Comparison of ENCODE assay signal across 10 cellular contexts in the genomic region with DNA sequence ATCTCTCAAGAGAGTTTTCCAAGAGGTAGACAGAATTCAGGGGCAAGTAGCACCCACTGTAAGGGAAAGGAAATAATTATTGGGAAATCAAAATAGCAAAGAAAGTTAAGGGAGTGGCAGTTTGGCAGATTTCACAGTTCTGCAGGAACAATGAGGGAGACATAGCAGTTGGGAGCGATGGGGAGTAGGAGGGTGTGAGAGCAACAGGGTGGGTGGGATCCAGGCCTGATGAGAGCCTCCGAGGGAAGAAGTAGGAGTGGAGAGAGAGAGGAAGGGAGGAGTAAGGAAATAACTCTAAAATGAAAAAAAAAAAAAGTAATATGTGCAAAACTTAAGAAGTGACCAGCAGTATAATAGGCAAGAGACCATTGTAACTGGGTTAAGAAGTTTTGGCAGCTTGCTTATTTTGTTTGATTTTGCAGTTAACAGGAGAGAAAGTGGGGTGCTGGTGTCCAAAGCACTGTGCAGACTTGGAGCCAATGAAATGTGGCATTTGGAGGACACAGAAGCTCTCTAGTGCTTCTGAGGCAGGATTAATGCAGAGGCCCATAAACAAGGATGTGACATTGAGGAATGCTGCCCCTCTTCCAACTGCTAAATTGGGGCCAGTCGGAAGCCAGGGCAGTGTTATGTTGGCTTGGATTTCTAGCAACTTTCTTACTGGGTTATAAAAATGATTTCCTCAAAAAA. TPM values are rescaled to one million over a fixed set of nuclear protein-coding genes. Genes with fewer than 3 reads are reported as not detected.
DNase-seq lines count a peak whose midpoint lies in the region; ATAC-seq and TF ChIP-seq lines count a peak whose summit lies in the region.
"Had no signal": no experiment of that assay in that cellular context is flagged by ENCODE, and none has a peak within 500 bp of the region (broad histone marks: within the 10 kb centered on the region; RNA-seq: fewer than 3 reads in every experiment).

No MANE protein-coding gene starts in this region.

- peak overlapping the region; percentile 67; the same call in 1 of the 2 replicates for H3K4me2 ChIP-seq in MM.1S (ENCODE audit: low read depth, low read length)

- peak overlapping the region; percentile 62 for H3K27ac ChIP-seq in CD4-positive, alpha-beta memory T cell (ENCODE audit: low read depth, low read length)
- H3K27ac ChIP-seq in MM.1S (ENCODE audit: low read length) (peak overlapping the region; percentile 44; the same call in 1 of the 2 replicates), neutrophil (peak overlapping the region; percentile 61)

- H3K36me3 Mint-ChIP-seq in CD4-positive, alpha-beta memory T cell: peaks cover 15 to 55% of the 10 kb centered on the region in 2 donors
- peaks cover 2% of the 10 kb centered on the region for H3K36me3 Mint-ChIP-seq in chondrocyte (ENCODE audit: low read depth)

- TF ChIP-seq CTCF in MM.1S (IDR thresholded peaks at IDR 0.05; ENCODE audit: low read length): no peak
- TF ChIP-seq CTCF in chondrocyte (IDR thresholded peaks at IDR 0.05): no peak
- no peak for TF ChIP-seq CTCF in neutrophil (IDR thresholded peaks at IDR 0.05)
- no peak for TF ChIP-seq CTCF in GM20000 (IDR thresholded peaks at IDR 0.05; ENCODE audit: extremely low read depth, missing control alignments)

- intact Hi-C loops in CD4-positive, alpha-beta memory T cell (cut with micrococcal nuclease): no loop called here

- H3K4me1 ChIP-seq in CD4-positive, alpha-beta memory T cell (ENCODE audit: insufficient read depth, low read length): peaks cover 98% of the 10 kb centered on the region
- peaks cover 50% of the 10 kb centered on the region for H3K4me1 ChIP-seq in MM.1S (ENCODE audit: low read length)
- H3K4me1 ChIP-seq in neutrophil (ENCODE audit: control insufficient read depth in 1 of 2, insufficient read depth in 1 of 2, low read depth in 1 of 2, low read length in 1 of 2): peaks cover 41 to 75% of the 10 kb centered on the region in 2 experiments

- peaks cover 0 to 2% (median 0%) of the 10 kb centered on the region in 8 donors for H3K9me3 Mint-ChIP-seq in CD4-positive, alpha-beta memory T cell
- peaks cover 2% of the 10 kb centered on the region for H3K9me3 Mint-ChIP-seq in chondrocyte (ENCODE audit: low read depth)

- DNase-seq in CD4-positive, alpha-beta memory T cell: no peak
- DNase-seq in MM.1S: no peak
- no peak for DNase-seq in chondrocyte (ENCODE audit: low spot score)
- no peak for DNase-seq in GM20000 (ENCODE audit: low spot score)
- DNase-seq: NCI-H1048; stimulated activated CD4-positive, alpha-beta T cell treated with anti-CD3 and anti-CD28 coated beads, Interleukin-12 subunit alpha, Interleukin-12 subunit beta, amount 100 ng/mL, for 4 hours had no signal

- CTCF ChIA-PET in CD4-positive, alpha-beta memory T cell (lab: Charles Lee; ENCODE audit: partially characterized antibody): interaction anchor here (0.7 to 3.7 kb wide), 8 partner anchors 8 to 109 kb away, joined by 3 to 18 read pairs (median 4); no protein-coding TSS in a partner anchor

- POLR2A ChIA-PET in CD4-positive, alpha-beta memory T cell (lab: Charles Lee; ENCODE audit: partially characterized antibody): interaction anchor here (0.6 to 23.0 kb wide), 10 partner anchors 10 to 376 kb away, joined by 3 to 727 read pairs (median 4); a partner anchor contains a TSS

- H3K27me3 ChIP-seq in CD4-positive, alpha-beta memory T cell (ENCODE audit: insufficient read depth, low read length): no peaks in the 10 kb centered on the region
- H3K27me3 ChIP-seq in MM.1S (replicated peaks; ENCODE audit: insufficient read depth, low read length) (no peaks in the 10 kb centered on the region), neutrophil (no peaks in the 10 kb centered on the region)

- peaks cover 76 to 97% (median 88%) of the 10 kb centered on the region in 4 donors for H3K4me1 Mint-ChIP-seq in CD4-positive, alpha-beta memory T cell
- peaks cover 74% of the 10 kb centered on the region for H3K4me1 Mint-ChIP-seq in chondrocyte (ENCODE audit: low read depth)

- ATAC-seq in HG02588 (IDR thresholded peaks at IDR 0.05; ENCODE audit: unreplicated experiment): no peak
- ATAC-seq in GM21825 (IDR thresholded peaks at IDR 0.05; ENCODE audit: unreplicated experiment): no peak
- no peak for ATAC-seq in GM19467 (IDR thresholded peaks at IDR 0.05; ENCODE audit: unreplicated experiment)

- H3K36me3 ChIP-seq in CD4-positive, alpha-beta memory T cell (ENCODE audit: insufficient read depth, low read length): no peaks in the 10 kb centered on the region
- H3K36me3 ChIP-seq in MM.1S (replicated peaks; ENCODE audit: insufficient read depth, low read length) (no peaks in the 10 kb centered on the region; the same call in 1 of the 2 replicates), neutrophil (no peaks in the 10 kb centered on the region)

- H3K27me3 Mint-ChIP-seq in CD4-positive, alpha-beta memory T cell: no peaks in the 10 kb centered on the region
- no peaks in the 10 kb centered on the region for H3K27me3 Mint-ChIP-seq in chondrocyte (ENCODE audit: low read depth)

- H3K9me3 ChIP-seq in CD4-positive, alpha-beta memory T cell (ENCODE audit: control insufficient read depth in 1 of 2, low read length in 2 of 2): no peaks in the 10 kb centered on the region
- H3K9me3 ChIP-seq in MM.1S (replicated peaks; ENCODE audit: insufficient read depth, low read length): no peaks in the 10 kb centered on the region
- H3K9me3 ChIP-seq in neutrophil: no peaks in the 10 kb centered on the region

- H3K4me3 Mint-ChIP-seq in CD4-positive, alpha-beta memory T cell: peak overlapping the region in 7 of 8 donors; percentile 47 to 83 (median 67)
- no peak overlapping the region for H3K4me3 Mint-ChIP-seq in chondrocyte (ENCODE audit: unreplicated experiment)

- peaks cover 29% of the 10 kb centered on the region; the same call in 1 of the 2 replicates for H4K20me1 ChIP-seq in MM.1S (ENCODE audit: insufficient read depth, low read length)

- H3K9me2 ChIP-seq in MM.1S (replicated peaks; ENCODE audit: insufficient read depth, low read length): no peaks in the 10 kb centered on the region

- peaks cover 16% of the 10 kb centered on the region; the same call in 1 of the 2 replicates for H3F3A ChIP-seq in MM.1S (ENCODE audit: insufficient read depth, low read length)

- peak overlapping the region in 1 of 2 donors; percentile 1 for H3K4me3 ChIP-seq in CD4-positive, alpha-beta memory T cell (ENCODE audit: low read length in 2 of 2)
- no peak overlapping the region for H3K4me3 ChIP-seq in MM.1S (ENCODE audit: low read length)
- H3K4me3 ChIP-seq in neutrophil (ENCODE audit: low read depth in 1 of 2, low read length in 1 of 2): no peak overlapping the region

- peaks cover 99% of the 10 kb centered on the region for H3K79me2 ChIP-seq in MM.1S (ENCODE audit: low read length)

- H3K27ac Mint-ChIP-seq in CD4-positive, alpha-beta memory T cell: peak overlapping the region; percentile 69 to 90 (median 86)
- peak overlapping the region; percentile 94 for H3K27ac Mint-ChIP-seq in chondrocyte (ENCODE audit: unreplicated experiment)

- no peak overlapping the region for H3K9ac ChIP-seq in MM.1S (ENCODE audit: low read length)

- H2AFZ ChIP-seq in MM.1S (ENCODE audit: low read length): no peak overlapping the region

RNA-seq across cellular contexts. Expression of a gene that starts 10.2 kb away (rescaled TPM):
- total RNA-seq in CD4-positive, alpha-beta memory T cell: 100 to 1,000 TPM; 167 to 176 TPM
- polyA plus RNA-seq in CD4-positive, alpha-beta memory T cell: 100 to 1,000 TPM; 277 to 423 TPM
- total RNA-seq in chondrocyte: 15.0 to 22.3 TPM (median 19.5 TPM) in 3 replicates
